ENCODE assay signal across 22 cellular contexts in the genomic region with DNA sequence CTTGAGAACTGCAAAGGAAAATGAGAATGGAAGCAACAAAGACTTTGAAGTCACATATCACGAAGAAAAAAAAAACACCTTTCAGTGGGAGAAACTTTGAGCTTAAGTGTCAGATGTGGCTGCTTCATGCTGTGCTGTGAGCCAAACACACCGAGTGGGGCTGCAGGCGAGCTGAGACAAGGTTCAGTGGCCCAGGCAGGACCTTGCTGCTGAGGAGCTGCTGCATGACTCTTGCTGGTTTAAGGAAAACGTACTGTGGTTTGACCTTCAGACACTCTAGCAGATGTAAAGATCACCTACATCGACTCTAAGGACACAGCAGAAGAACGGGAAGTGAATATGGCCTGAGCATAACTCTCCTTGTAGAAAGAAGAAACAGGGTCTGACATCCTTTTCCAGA.
"Had no signal": no experiment of that assay in that cellular context is flagged by ENCODE, and none has a peak within 500 bp of the region (broad histone marks: within the 10 kb centered on the region; RNA-seq: fewer than 3 reads in every experiment).

No MANE protein-coding gene starts in this region.

- DNase-seq: dermis blood vessel endothelial cell; effector memory CD4-positive, alpha-beta T cell; foreskin keratinocyte; heart left ventricle; kidney; natural killer cell; occipital lobe; ovary; posterior cingulate gyrus; psoas muscle; right cardiac atrium; sigmoid colon; stimulated activated CD4-positive, alpha-beta T cell treated with anti-CD3 and anti-CD28 coated beads, Interleukin-2, amount 100 ng/mL, for 24 hours; stimulated activated CD4-positive, alpha-beta T cell treated with anti-CD3 and anti-CD28 coated beads, Interleukin-4, amount 100 ng/mL, for 24 hours; transverse colon; upper lobe of right lung; uterus had no signal

- H3K4me1 Mint-ChIP-seq: memory B cell; natural killer cell; stimulated activated effector memory CD8-positive, alpha-beta T cell treated with anti-CD3 and anti-CD28 coated beads, Interleukin-12 subunit alpha, Interleukin-12 subunit beta, amount 100 ng/mL, for 72 hours had no signal

- ATAC-seq: foreskin keratinocyte; gastroesophageal sphincter; heart left ventricle; left lobe of liver; natural killer cell; psoas muscle; right cardiac atrium; stimulated activated effector memory CD8-positive, alpha-beta T cell treated with anti-CD3 and anti-CD28 coated beads, Interleukin-12 subunit alpha, Interleukin-12 subunit beta, amount 100 ng/mL, for 72 hours; upper lobe of right lung had no signal

- H3K4me3 Mint-ChIP-seq: memory B cell; natural killer cell; stimulated activated effector memory CD8-positive, alpha-beta T cell treated with anti-CD3 and anti-CD28 coated beads, Interleukin-12 subunit alpha, Interleukin-12 subunit beta, amount 100 ng/mL, for 72 hours; stimulated activated naive CD8-positive, alpha-beta T cell treated with anti-CD3 and anti-CD28 coated beads, Interleukin-15, Interleukin-2, amounts not matched to agents 100 ng/mL and 50 ng/mL, for 24 hours had no signal

- H3K27ac Mint-ChIP-seq: memory B cell; natural killer cell; stimulated activated effector memory CD8-positive, alpha-beta T cell treated with anti-CD3 and anti-CD28 coated beads, Interleukin-12 subunit alpha, Interleukin-12 subunit beta, amount 100 ng/mL, for 72 hours; stimulated activated naive CD8-positive, alpha-beta T cell treated with anti-CD3 and anti-CD28 coated beads, Interleukin-15, Interleukin-2, amounts not matched to agents 100 ng/mL and 50 ng/mL, for 24 hours had no signal

- H3K36me3 Mint-ChIP-seq: memory B cell; natural killer cell; stimulated activated effector memory CD8-positive, alpha-beta T cell treated with anti-CD3 and anti-CD28 coated beads, Interleukin-12 subunit alpha, Interleukin-12 subunit beta, amount 100 ng/mL, for 72 hours had no signal

- H3K9me3 Mint-ChIP-seq: natural killer cell had no signal

- H3K27me3 Mint-ChIP-seq: memory B cell had no signal
